Comparison of ENCODE assay signal across 8 cellular contexts in genomic region chr2:61177727-61178549, GRCh38. TPM values are rescaled to one million over a fixed set of nuclear protein-coding genes. Genes with fewer than 3 reads are reported as not detected.
A peak's percentile ranks its signal among the peaks of the same experiment; 100 is the strongest.
DNase-seq lines count a peak whose midpoint lies in the region; ATAC-seq and TF ChIP-seq lines count a peak whose summit lies in the region.

No MANE protein-coding gene starts in this region.

- H3K27me3 ChIP-seq in fibroblast of lung (ENCODE audit: control insufficient read depth, insufficient read depth, low read length) (no peaks in the 10 kb centered on the region), neuron (ENCODE audit: insufficient read depth, low read length) (no peaks in the 10 kb centered on the region)

- H3K4me1 ChIP-seq in fibroblast of lung (ENCODE audit: control insufficient read depth, extremely low read depth, insufficient read depth, low read length) (peaks cover 32% of the 10 kb centered on the region), neuron (ENCODE audit: insufficient read depth, low read length) (peaks cover 18% of the 10 kb centered on the region)

- peaks cover 5% of the 10 kb centered on the region for H3K36me3 ChIP-seq in fibroblast of lung (ENCODE audit: control insufficient read depth, insufficient read depth, low read length)
- peaks cover 30% of the 10 kb centered on the region for H3K36me3 ChIP-seq in neuron (ENCODE audit: insufficient read depth, low read length)

- H3K9me3 ChIP-seq in fibroblast of lung (ENCODE audit: control insufficient read depth, insufficient read depth, low read depth, low read length) (no peaks in the 10 kb centered on the region), neuron (ENCODE audit: low read length) (no peaks in the 10 kb centered on the region)

- peak overlapping the region; percentile 96 for H3K9ac ChIP-seq in fibroblast of lung (ENCODE audit: insufficient read depth, low read length)

- peak overlapping the region; percentile 57 to 72 (median 62) for H3K4me3 ChIP-seq in fibroblast of lung (replicated peaks in 1 of 4; ENCODE audit: control extremely low read depth in 1 of 4, insufficient read depth in 1 of 4, low read depth in 3 of 4, low read length in 4 of 4)
- H3K4me3 ChIP-seq in neuron (ENCODE audit: low read length): peak overlapping the region; percentile 77

- H2AFZ ChIP-seq in fibroblast of lung (ENCODE audit: low read length): peak overlapping the region; percentile 16
- peak overlapping the region; percentile 64 for H2AFZ ChIP-seq in neuron (ENCODE audit: low read depth, low read length)

- DNase-seq in EH (ENCODE audit: low read depth) (peak; percentile 40), NAMALWA (ENCODE audit: low spot score) (peak; percentile 51), activated T-cell treated with anti-CD3 and anti-CD28 coated beads for 48 hours (ENCODE audit: low read depth) (peak; percentile 22), fibroblast of lung (ENCODE audit: low read depth in 2 of 2) (peak; percentile 33 to 34), ureter (ENCODE audit: low spot score) (peak; percentile 55)

- no peaks in the 10 kb centered on the region for H4K20me1 ChIP-seq in fibroblast of lung (ENCODE audit: control insufficient read depth, extremely low read depth, insufficient read depth, low read length)

- H3K4me2 ChIP-seq in fibroblast of lung (ENCODE audit: extremely low read depth, insufficient read depth, low read length): peak overlapping the region; percentile 91

- ATAC-seq in GM21717 (IDR thresholded peaks at IDR 0.05; ENCODE audit: unreplicated experiment) (peak; percentile 30), GM18519 (IDR thresholded peaks at IDR 0.05; ENCODE audit: low FRiP score, unreplicated experiment) (no peak)

- TF ChIP-seq CTCF in fibroblast of lung (conservative IDR thresholded peaks at IDR 0.05 in 1 of 2, IDR thresholded peaks at IDR 0.05 in 1 of 2; ENCODE audit: low read depth in 1 of 2, low read length in 2 of 2): no peak

- peak overlapping the region; percentile 98 for H3K27ac ChIP-seq in fibroblast of lung (ENCODE audit: insufficient read depth, low read length)

- H3K79me2 ChIP-seq in fibroblast of lung (ENCODE audit: control insufficient read depth, insufficient read depth, low read length): peaks cover 23% of the 10 kb centered on the region

RNA-seq across cellular contexts. Expression of gene C2orf74, which starts 15.9 kb away (rescaled TPM):
- 20.5 and 21.5 TPM in 2 replicates for total RNA-seq in fibroblast of lung
- polyA plus RNA-seq in fibroblast of lung: 11.1 and 44.0 TPM in 2 replicates
- polyA plus RNA-seq in fibroblast of lung (2012): 9.9 and 37.1 TPM in 2 replicates
- not detected in 2 replicates for polyA minus RNA-seq in fibroblast of lung (ENCODE audit: low replicate concordance)
- 18.2 TPM for total RNA-seq in ureter
